Comparison of ENCODE assay signal across 1 cellular context in the genomic region with DNA sequence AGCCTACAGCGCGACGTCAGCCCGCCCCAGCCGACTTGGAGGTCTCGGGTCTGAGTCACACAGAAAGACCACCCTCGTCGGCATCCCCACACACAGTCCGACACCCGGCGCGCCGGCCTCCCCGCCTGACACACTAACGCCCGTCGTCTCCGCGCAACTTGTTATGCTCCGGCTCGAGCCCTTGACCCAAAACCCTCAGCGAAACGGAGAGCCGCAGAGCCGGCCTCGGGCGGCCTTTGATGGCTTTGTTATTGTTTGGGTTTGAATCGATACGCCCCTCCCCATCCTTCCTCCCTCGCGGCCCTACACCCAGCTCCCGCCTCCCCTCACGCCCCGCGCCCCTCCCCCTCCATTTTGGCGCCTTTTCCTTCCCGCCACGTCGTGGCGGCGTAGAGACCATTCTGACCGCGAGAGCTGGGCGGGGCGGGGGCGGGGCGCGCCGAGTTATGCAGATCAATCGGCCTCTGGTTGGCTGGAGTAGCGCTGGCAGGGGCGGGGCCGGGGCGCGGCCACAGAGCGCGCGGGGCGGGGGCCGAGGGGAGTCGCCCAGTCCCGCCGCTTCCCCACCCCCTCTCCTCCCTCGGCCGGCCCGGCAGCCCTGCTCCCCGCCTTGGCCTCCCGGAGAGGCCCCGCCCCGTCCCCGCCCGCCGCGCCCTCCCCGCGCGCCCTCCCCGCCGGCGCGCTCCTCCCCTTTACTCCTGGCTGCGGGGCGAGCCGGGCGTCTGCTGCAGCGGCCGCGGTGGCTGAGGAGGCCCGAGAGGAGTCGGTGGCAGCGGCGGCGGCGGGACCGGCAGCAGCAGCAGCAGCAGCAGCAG.
TF ChIP-seq lines count a peak whose summit lies in the region.

A gene (plus strand): TSS at position 695 of the 815 bp plus-strand sequence. CDS start 424 bp downstream, outside the sequence.

TF ChIP-seq in HepG2, 621 proteins besides CTCF, POLR2A, EP300 and RAD21 (continued from another document and continues in another):
- TF ChIP-seq, protein P1, sequence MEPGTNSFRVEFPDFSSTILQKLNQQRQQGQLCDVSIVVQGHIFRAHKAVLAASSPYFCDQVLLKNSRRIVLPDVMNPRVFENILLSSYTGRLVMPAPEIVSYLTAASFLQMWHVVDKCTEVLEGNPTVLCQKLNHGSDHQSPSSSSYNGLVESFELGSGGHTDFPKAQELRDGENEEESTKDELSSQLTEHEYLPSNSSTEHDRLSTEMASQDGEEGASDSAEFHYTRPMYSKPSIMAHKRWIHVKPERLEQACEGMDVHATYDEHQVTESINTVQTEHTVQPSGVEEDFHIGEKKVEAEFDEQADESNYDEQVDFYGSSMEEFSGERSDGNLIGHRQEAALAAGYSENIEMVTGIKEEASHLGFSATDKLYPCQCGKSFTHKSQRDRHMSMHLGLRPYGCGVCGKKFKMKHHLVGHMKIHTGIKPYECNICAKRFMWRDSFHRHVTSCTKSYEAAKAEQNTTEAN (CRISPR knock-in tag; conservative IDR thresholded peaks at IDR 0.05), result peak; percentile 90
- TF ChIP-seq ZNF251 (CRISPR knock-in tag; IDR thresholded peaks at IDR 0.05) (no peak), BORCS8-MEF2B (CRISPR knock-in tag; IDR thresholded peaks at IDR 0.05) (no peak; the same call in none of the 2 replicates), BRCA1 (CRISPR knock-in tag; IDR thresholded peaks at IDR 0.05) (peak; percentile 67; the same call in 1 of the 2 replicates), KLF15 (CRISPR knock-in tag; IDR thresholded peaks at IDR 0.05; ENCODE audit: borderline replicate concordance) (peak; percentile 93), SAP130 (CRISPR knock-in tag; IDR thresholded peaks at IDR 0.05; ENCODE audit: low read depth) (peak; percentile 74), RORA (CRISPR knock-in tag; IDR thresholded peaks at IDR 0.05) (peak; percentile 95), PTBP1 (IDR thresholded peaks at IDR 0.05; ENCODE audit: low read depth, low read length, poor library complexity, severe bottlenecking) (peak; percentile 64), EED (CRISPR knock-in tag; IDR thresholded peaks at IDR 0.05) (0 out of 2 replicates have a peak, but pooled peaks have one; percentile 54), MED13 (CRISPR knock-in tag; IDR thresholded peaks at IDR 0.05) (peak; percentile 91; the same call in 1 of the 2 replicates), ZNF629 (CRISPR knock-in tag; conservative IDR thresholded peaks at IDR 0.05) (peak; percentile 47; the same call in 1 of the 2 replicates), ZNF101 (CRISPR knock-in tag; IDR thresholded peaks at IDR 0.05; ENCODE audit: borderline replicate concordance, low read depth) (0 out of 2 replicates have a peak, but pooled peaks have one; percentile 27), ZMYM3 (CRISPR knock-in tag; IDR thresholded peaks at IDR 0.05) (peak; percentile 70), ZNF552 (CRISPR knock-in tag; IDR thresholded peaks at IDR 0.05; ENCODE audit: borderline replicate concordance) (0 out of 2 replicates have a peak, but pooled peaks have one; percentile 27), ASH2L (IDR thresholded peaks at IDR 0.05; ENCODE audit: insufficient read length, low read depth, low read length) (peak; percentile 66), PAWR (CRISPR knock-in tag; IDR thresholded peaks at IDR 0.05; ENCODE audit: borderline replicate concordance) (no peak), ZNF44 (CRISPR knock-in tag; IDR thresholded peaks at IDR 0.05) (no peak), ZNF235 (CRISPR knock-in tag; IDR thresholded peaks at IDR 0.05; ENCODE audit: borderline replicate concordance) (peak; percentile 87; the same call in 1 of the 2 replicates), NCOA1 (CRISPR knock-in tag; IDR thresholded peaks at IDR 0.05) (peak; percentile 34; the same call in 1 of the 2 replicates), ZNF274 (CRISPR knock-in tag; IDR thresholded peaks at IDR 0.05) (peak; percentile 76), ZNF337 (CRISPR knock-in tag; IDR thresholded peaks at IDR 0.05; ENCODE audit: borderline replicate concordance, low read depth) (no peak), FOXM1 (CRISPR knock-in tag; IDR thresholded peaks at IDR 0.05) (peak; percentile 94), STAG1 (CRISPR knock-in tag; IDR thresholded peaks at IDR 0.05) (peak; percentile 51), ZNF790 (CRISPR knock-in tag; IDR thresholded peaks at IDR 0.05; ENCODE audit: borderline replicate concordance) (no peak), MBD4 (IDR thresholded peaks at IDR 0.05; ENCODE audit: borderline replicate concordance, low read length) (no peak)
- TF ChIP-seq, protein P2, sequence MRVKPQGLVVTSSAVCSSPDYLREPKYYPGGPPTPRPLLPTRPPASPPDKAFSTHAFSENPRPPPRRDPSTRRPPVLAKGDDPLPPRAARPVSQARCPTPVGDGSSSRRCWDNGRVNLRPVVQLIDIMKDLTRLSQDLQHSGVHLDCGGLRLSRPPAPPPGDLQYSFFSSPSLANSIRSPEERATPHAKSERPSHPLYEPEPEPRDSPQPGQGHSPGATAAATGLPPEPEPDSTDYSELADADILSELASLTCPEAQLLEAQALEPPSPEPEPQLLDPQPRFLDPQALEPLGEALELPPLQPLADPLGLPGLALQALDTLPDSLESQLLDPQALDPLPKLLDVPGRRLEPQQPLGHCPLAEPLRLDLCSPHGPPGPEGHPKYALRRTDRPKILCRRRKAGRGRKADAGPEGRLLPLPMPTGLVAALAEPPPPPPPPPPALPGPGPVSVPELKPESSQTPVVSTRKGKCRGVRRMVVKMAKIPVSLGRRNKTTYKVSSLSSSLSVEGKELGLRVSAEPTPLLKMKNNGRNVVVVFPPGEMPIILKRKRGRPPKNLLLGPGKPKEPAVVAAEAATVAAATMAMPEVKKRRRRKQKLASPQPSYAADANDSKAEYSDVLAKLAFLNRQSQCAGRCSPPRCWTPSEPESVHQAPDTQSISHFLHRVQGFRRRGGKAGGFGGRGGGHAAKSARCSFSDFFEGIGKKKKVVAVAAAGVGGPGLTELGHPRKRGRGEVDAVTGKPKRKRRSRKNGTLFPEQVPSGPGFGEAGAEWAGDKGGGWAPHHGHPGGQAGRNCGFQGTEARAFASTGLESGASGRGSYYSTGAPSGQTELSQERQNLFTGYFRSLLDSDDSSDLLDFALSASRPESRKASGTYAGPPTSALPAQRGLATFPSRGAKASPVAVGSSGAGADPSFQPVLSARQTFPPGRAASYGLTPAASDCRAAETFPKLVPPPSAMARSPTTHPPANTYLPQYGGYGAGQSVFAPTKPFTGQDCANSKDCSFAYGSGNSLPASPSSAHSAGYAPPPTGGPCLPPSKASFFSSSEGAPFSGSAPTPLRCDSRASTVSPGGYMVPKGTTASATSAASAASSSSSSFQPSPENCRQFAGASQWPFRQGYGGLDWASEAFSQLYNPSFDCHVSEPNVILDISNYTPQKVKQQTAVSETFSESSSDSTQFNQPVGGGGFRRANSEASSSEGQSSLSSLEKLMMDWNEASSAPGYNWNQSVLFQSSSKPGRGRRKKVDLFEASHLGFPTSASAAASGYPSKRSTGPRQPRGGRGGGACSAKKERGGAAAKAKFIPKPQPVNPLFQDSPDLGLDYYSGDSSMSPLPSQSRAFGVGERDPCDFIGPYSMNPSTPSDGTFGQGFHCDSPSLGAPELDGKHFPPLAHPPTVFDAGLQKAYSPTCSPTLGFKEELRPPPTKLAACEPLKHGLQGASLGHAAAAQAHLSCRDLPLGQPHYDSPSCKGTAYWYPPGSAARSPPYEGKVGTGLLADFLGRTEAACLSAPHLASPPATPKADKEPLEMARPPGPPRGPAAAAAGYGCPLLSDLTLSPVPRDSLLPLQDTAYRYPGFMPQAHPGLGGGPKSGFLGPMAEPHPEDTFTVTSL (CRISPR knock-in tag; IDR thresholded peaks at IDR 0.05; ENCODE audit: borderline replicate concordance), result peak; percentile 70; the same call in 1 of the 2 replicates
- TF ChIP-seq, protein P3, sequence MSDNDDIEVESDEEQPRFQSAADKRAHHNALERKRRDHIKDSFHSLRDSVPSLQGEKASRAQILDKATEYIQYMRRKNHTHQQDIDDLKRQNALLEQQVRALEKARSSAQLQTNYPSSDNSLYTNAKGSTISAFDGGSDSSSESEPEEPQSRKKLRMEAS (IDR thresholded peaks at IDR 0.05), result peak; percentile 81
- TF ChIP-seq, protein P4, sequence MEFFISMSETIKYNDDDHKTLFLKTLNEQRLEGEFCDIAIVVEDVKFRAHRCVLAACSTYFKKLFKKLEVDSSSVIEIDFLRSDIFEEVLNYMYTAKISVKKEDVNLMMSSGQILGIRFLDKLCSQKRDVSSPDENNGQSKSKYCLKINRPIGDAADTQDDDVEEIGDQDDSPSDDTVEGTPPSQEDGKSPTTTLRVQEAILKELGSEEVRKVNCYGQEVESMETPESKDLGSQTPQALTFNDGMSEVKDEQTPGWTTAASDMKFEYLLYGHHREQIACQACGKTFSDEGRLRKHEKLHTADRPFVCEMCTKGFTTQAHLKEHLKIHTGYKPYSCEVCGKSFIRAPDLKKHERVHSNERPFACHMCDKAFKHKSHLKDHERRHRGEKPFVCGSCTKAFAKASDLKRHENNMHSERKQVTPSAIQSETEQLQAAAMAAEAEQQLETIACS (CRISPR knock-in tag; IDR thresholded peaks at IDR 0.05), result peak; percentile 30; the same call in 1 of the 2 replicates
- TF ChIP-seq, protein P5, sequence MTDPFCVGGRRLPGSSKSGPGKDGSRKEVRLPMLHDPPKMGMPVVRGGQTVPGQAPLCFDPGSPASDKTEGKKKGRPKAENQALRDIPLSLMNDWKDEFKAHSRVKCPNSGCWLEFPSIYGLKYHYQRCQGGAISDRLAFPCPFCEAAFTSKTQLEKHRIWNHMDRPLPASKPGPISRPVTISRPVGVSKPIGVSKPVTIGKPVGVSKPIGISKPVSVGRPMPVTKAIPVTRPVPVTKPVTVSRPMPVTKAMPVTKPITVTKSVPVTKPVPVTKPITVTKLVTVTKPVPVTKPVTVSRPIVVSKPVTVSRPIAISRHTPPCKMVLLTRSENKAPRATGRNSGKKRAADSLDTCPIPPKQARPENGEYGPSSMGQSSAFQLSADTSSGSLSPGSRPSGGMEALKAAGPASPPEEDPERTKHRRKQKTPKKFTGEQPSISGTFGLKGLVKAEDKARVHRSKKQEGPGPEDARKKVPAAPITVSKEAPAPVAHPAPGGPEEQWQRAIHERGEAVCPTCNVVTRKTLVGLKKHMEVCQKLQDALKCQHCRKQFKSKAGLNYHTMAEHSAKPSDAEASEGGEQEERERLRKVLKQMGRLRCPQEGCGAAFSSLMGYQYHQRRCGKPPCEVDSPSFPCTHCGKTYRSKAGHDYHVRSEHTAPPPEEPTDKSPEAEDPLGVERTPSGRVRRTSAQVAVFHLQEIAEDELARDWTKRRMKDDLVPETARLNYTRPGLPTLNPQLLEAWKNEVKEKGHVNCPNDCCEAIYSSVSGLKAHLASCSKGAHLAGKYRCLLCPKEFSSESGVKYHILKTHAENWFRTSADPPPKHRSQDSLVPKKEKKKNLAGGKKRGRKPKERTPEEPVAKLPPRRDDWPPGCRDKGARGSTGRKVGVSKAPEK (CRISPR knock-in tag; IDR thresholded peaks at IDR 0.05; ENCODE audit: borderline replicate concordance), result no peak
- TF ChIP-seq, protein P6, sequence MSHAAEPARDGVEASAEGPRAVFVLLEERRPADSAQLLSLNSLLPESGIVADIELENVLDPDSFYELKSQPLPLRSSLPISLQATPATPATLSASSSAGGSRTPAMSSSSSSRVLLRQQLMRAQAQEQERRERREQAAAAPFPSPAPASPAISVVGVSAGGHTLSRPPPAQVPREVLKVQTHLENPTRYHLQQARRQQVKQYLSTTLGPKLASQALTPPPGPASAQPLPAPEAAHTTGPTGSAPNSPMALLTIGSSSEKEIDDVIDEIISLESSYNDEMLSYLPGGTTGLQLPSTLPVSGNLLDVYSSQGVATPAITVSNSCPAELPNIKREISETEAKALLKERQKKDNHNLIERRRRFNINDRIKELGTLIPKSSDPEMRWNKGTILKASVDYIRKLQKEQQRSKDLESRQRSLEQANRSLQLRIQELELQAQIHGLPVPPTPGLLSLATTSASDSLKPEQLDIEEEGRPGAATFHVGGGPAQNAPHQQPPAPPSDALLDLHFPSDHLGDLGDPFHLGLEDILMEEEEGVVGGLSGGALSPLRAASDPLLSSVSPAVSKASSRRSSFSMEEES (CRISPR knock-in tag; IDR thresholded peaks at IDR 0.05), result peak; percentile 81; the same call in 1 of the 2 replicates
- TF ChIP-seq, protein P7, sequence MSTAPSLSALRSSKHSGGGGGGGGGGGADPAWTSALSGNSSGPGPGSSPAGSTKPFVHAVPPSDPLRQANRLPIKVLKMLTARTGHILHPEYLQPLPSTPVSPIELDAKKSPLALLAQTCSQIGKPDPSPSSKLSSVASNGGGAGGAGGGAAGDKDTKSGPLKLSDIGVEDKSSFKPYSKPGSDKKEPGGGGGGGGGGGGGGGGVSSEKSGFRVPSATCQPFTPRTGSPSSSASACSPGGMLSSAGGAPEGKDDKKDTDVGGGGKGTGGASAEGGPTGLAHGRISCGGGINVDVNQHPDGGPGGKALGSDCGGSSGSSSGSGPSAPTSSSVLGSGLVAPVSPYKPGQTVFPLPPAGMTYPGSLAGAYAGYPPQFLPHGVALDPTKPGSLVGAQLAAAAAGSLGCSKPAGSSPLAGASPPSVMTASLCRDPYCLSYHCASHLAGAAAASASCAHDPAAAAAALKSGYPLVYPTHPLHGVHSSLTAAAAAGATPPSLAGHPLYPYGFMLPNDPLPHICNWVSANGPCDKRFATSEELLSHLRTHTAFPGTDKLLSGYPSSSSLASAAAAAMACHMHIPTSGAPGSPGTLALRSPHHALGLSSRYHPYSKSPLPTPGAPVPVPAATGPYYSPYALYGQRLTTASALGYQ (CRISPR knock-in tag; IDR thresholded peaks at IDR 0.05), result peak; percentile 83
- TF ChIP-seq, protein P8, sequence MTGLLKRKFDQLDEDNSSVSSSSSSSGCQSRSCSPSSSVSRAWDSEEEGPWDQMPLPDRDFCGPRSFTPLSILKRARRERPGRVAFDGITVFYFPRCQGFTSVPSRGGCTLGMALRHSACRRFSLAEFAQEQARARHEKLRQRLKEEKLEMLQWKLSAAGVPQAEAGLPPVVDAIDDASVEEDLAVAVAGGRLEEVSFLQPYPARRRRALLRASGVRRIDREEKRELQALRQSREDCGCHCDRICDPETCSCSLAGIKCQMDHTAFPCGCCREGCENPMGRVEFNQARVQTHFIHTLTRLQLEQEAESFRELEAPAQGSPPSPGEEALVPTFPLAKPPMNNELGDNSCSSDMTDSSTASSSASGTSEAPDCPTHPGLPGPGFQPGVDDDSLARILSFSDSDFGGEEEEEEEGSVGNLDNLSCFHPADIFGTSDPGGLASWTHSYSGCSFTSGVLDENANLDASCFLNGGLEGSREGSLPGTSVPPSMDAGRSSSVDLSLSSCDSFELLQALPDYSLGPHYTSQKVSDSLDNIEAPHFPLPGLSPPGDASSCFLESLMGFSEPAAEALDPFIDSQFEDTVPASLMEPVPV (CRISPR knock-in tag; IDR thresholded peaks at IDR 0.05), result peak; percentile 41; the same call in 1 of the 2 replicates
